ENCODE assay signal across 27 cellular contexts in the genomic region with DNA sequence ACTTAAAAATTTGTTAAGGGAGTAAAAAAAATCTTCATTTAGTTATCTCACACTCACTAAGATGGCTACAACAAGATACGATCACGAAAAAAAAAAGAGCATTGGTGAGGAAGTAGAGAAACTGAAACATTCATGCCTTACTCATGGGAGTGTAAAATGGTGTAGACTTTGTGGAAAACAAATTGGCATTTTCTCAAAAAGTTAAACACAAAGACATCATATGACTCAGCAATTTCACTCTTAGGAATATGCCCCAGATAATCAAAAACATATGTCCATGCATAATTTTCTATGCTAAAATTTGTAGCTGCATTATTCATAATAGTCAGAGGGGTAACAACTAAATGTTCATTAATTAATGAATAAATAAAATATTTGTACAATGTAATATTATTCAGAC.
DNase-seq lines count a peak whose midpoint lies in the region; ATAC-seq and TF ChIP-seq lines count a peak whose summit lies in the region.
"Had no signal": no experiment of that assay in that cellular context is flagged by ENCODE, and none has a peak within 500 bp of the region (broad histone marks: within the 10 kb centered on the region; RNA-seq: fewer than 3 reads in every experiment).

No MANE protein-coding gene starts in this region.

- in situ Hi-C loops in GM23248 (cut with MboI): no loop called here
- in situ Hi-C loops in mammary epithelial cell (cut with MboI; ENCODE audit: low sequenced_read_pairs in 2 of 2): no loop called here

- no peak for TF ChIP-seq RAD21 in SK-N-SH (IDR thresholded peaks at IDR 0.05; ENCODE audit: low read length)

- no peak overlapping the region for H3K4me2 ChIP-seq in GM23248 (ENCODE audit: unreplicated experiment)
- H3K4me2 ChIP-seq in SK-N-SH: no peak overlapping the region
- H3K4me2 ChIP-seq in mammary epithelial cell (ENCODE audit: insufficient read depth, low read depth, low read length): no peak overlapping the region
- H3K4me2 ChIP-seq: BLaER1 treated with 17β-estradiol and CSF1 and Interleukin-3, amounts not matched to agents 10 nM and 100 nM had no signal

- dilution Hi-C loops in mammary epithelial cell (cut with HindIII; ENCODE audit: low sequenced_read_pairs): no loop called here

- CTCF ChIA-PET in SK-N-SH (lab: Yijun Ruan, JAX) (no interaction called here), mammary epithelial cell (lab: Charles Lee; ENCODE audit: low non-redundant PET) (no interaction called here)

- DNase-seq in A172 (ENCODE audit: low spot score) (peak; percentile 4), GM23248 (peak; percentile 62), SK-N-SH (no peak), fibroblast of mammary gland (ENCODE audit: low read depth) (peak; percentile 82), mammary epithelial cell (no peak), foreskin melanocyte (no peak)
- DNase-seq in activated CD4-positive, CD25-positive, alpha-beta regulatory T cell treated with anti-CD3 and anti-CD28 coated beads, Interleukin-2, amount 50 U/mL, for 72 hours: no peak
- DNase-seq: 8988T; activated CD4-positive, alpha-beta T cell treated with anti-CD3 and anti-CD28 coated beads for 36 hours; activated T-cell treated with anti-CD3 and anti-CD28 coated beads, Interleukin-2, amount 50 U/mL, for 4 hours; COR-L47; DND-41; effector memory CD4-positive, alpha-beta T cell; natural killer cell; NCI-H146; NCI-H2171 treated with DMSO at 0.1 percent for 48 hours; NCI-H524; Peyer's patch; stimulated activated CD4-positive, alpha-beta T cell treated with anti-CD3 and anti-CD28 coated beads, Interleukin-4, amount 100 ng/mL, for 1 hour; T-helper 17 cell had no signal

- intact Hi-C loops in mammary epithelial cell (cut with micrococcal nuclease): no loop called here

- no peaks in the 10 kb centered on the region for H3K27me3 ChIP-seq in GM23248 (replicated peaks; ENCODE audit: insufficient read depth)
- no peaks in the 10 kb centered on the region for H3K27me3 ChIP-seq in SK-N-SH (ENCODE audit: insufficient read depth)
- no peaks in the 10 kb centered on the region for H3K27me3 ChIP-seq in mammary epithelial cell (ENCODE audit: insufficient read depth, low read length)
- H3K27me3 ChIP-seq: BLaER1 treated with 17β-estradiol and CSF1 and Interleukin-3, amounts not matched to agents 10 nM and 100 nM; breast epithelium; Peyer's patch; SJSA1; suprapubic skin had no signal

- POLR2A ChIA-PET in SK-N-SH (lab: Yijun Ruan, JAX): no interaction called here

- no peak for ATAC-seq in GM19452 (IDR thresholded peaks at IDR 0.05; ENCODE audit: unreplicated experiment)
- ATAC-seq: activated CD4-positive, alpha-beta T cell treated with anti-CD3 and anti-CD28 coated beads for 36 hours; activated T-cell treated with anti-CD3 and anti-CD28 coated beads, Interleukin-2, amount 50 U/mL, for 4 hours; left lobe of liver; natural killer cell; stimulated activated memory B cell treated with anti-CD40 and anti-IgM and Interleukin-4, amounts not matched to agents 10 μg/mL and 1 μg/mL and 100 μg/mL, for 72 hours; T-helper 17 cell had no signal

- H4K20me1 ChIP-seq in GM23248 (ENCODE audit: insufficient read depth) (no peaks in the 10 kb centered on the region), SK-N-SH (ENCODE audit: insufficient read depth) (no peaks in the 10 kb centered on the region), mammary epithelial cell (ENCODE audit: insufficient read depth, low read length) (no peaks in the 10 kb centered on the region)
- H4K20me1 ChIP-seq: BLaER1 treated with 17β-estradiol and CSF1 and Interleukin-3, amounts not matched to agents 10 nM and 100 nM had no signal

- H3K4me3 ChIP-seq in GM23248 (no peak overlapping the region), SK-N-SH (ENCODE audit: low read depth in 2 of 2, low read length in 1 of 2) (no peak overlapping the region), fibroblast of mammary gland (ENCODE audit: control insufficient read depth, low read depth, low read length) (no peak overlapping the region), mammary epithelial cell (replicated peaks in 1 of 3; ENCODE audit: insufficient read depth in 1 of 3, low read depth in 2 of 3, low read length in 3 of 3) (no peak overlapping the region)
- H3K4me3 ChIP-seq: BLaER1 treated with 17β-estradiol and CSF1 and Interleukin-3, amounts not matched to agents 10 nM and 100 nM; breast epithelium; Peyer's patch; SJSA1; suprapubic skin had no signal

- H3K9me3 ChIP-seq in GM23248 (ENCODE audit: low read depth) (peaks cover 4% of the 10 kb centered on the region), SK-N-SH (0 out of 2 replicates have a peak, but pooled peaks cover 7% of the 10 kb centered on the region), mammary epithelial cell (replicated peaks; ENCODE audit: insufficient read depth, low read length) (no peaks in the 10 kb centered on the region)
- H3K9me3 ChIP-seq: Peyer's patch had no signal

- H3F3A ChIP-seq in GM23248 (ENCODE audit: insufficient read depth) (0 out of 2 replicates have a peak, but pooled peaks cover 7% of the 10 kb centered on the region), SK-N-SH (replicated peaks; ENCODE audit: insufficient read depth) (no peaks in the 10 kb centered on the region)

- H3K27ac ChIP-seq in GM23248 (no peak overlapping the region), SK-N-SH (ENCODE audit: low read depth in 2 of 2, low read length in 1 of 2) (peak overlapping the region in 1 of 2 experiments; percentile 30; a peak in 3 of 4 replicates), mammary epithelial cell (ENCODE audit: insufficient read depth, low read depth, low read length) (no peak overlapping the region)
- H3K27ac ChIP-seq: BLaER1 treated with 17β-estradiol and CSF1 and Interleukin-3, amounts not matched to agents 10 nM and 100 nM; breast epithelium; Peyer's patch; SJSA1; suprapubic skin had no signal

- TF ChIP-seq CTCF in SK-N-SH (IDR thresholded peaks at IDR 0.05): no peak
- no peak for TF ChIP-seq CTCF in fibroblast of mammary gland (conservative IDR thresholded peaks at IDR 0.05; ENCODE audit: control insufficient read depth, insufficient read depth, low read depth, low read length)
- TF ChIP-seq CTCF in mammary epithelial cell (conservative IDR thresholded peaks at IDR 0.05 in 1 of 2, IDR thresholded peaks at IDR 0.05 in 1 of 2; ENCODE audit: extremely low read depth in 1 of 2, insufficient read depth in 1 of 2, low read depth in 1 of 2, low read length in 2 of 2): no peak

- H2AFZ ChIP-seq in GM23248: no peak overlapping the region
- H2AFZ ChIP-seq in SK-N-SH (ENCODE audit: low read depth): peak overlapping the region; percentile 35; the same call in 1 of the 2 replicates
- no peak overlapping the region for H2AFZ ChIP-seq in mammary epithelial cell (ENCODE audit: low read depth, low read length)

- WGBS in GM23248 (ENCODE audit: low coverage in 1 of 2, low lambda C conversion rate in 2 of 2, missing lambda C conversion rate in 2 of 2), 2 experiments: 9 to 23% methylated on average over 2 of the region's 2 CpGs
- 9% methylated on average over 2 of the region's 2 CpGs for WGBS in SK-N-SH (ENCODE audit: low lambda C conversion rate)
- WGBS in mammary epithelial cell (ENCODE audit: low coverage, missing lambda C conversion rate): 94% methylated on average over 2 of the region's 2 CpGs

- no peak for TF ChIP-seq EP300 in SK-N-SH (IDR thresholded peaks at IDR 0.05; ENCODE audit: borderline replicate concordance in 1 of 2, low read depth in 1 of 2, low read length in 1 of 2)

- no TSS peak for BruUV-seq in mammary epithelial cell (replicated peaks; lab: Mats Ljungman, UMichigan)

- H3K79me2 ChIP-seq in GM23248 (ENCODE audit: insufficient read depth) (no peaks in the 10 kb centered on the region), SK-N-SH (ENCODE audit: insufficient read depth) (no peaks in the 10 kb centered on the region), mammary epithelial cell (ENCODE audit: insufficient read depth, low read length) (no peaks in the 10 kb centered on the region)

- H3K4me1 ChIP-seq in GM23248 (ENCODE audit: insufficient read depth): no peaks in the 10 kb centered on the region
- no peaks in the 10 kb centered on the region for H3K4me1 ChIP-seq in SK-N-SH (ENCODE audit: control insufficient read depth in 1 of 2, insufficient read depth in 2 of 2, low read depth in 1 of 2, low read length in 1 of 2)
- H3K4me1 ChIP-seq in mammary epithelial cell (ENCODE audit: insufficient read depth, low read length): no peaks in the 10 kb centered on the region
- H3K4me1 ChIP-seq: BLaER1 treated with 17β-estradiol and CSF1 and Interleukin-3, amounts not matched to agents 10 nM and 100 nM; breast epithelium; Peyer's patch; SJSA1; suprapubic skin had no signal

- no peak overlapping the region for H3K9ac ChIP-seq in GM23248
- no peak overlapping the region for H3K9ac ChIP-seq in SK-N-SH
- H3K9ac ChIP-seq in mammary epithelial cell (ENCODE audit: insufficient read depth, low read length): no peak overlapping the region
- H3K9ac ChIP-seq: BLaER1 treated with 17β-estradiol and CSF1 and Interleukin-3, amounts not matched to agents 10 nM and 100 nM had no signal

- no peaks in the 10 kb centered on the region for H3K36me3 ChIP-seq in GM23248 (ENCODE audit: low read depth)
- peaks cover 0 to 6% of the 10 kb centered on the region in 2 experiments for H3K36me3 ChIP-seq in SK-N-SH (replicated peaks in 1 of 2; ENCODE audit: control insufficient read depth in 1 of 2, insufficient read depth in 2 of 2, low read length in 1 of 2)
- no peaks in the 10 kb centered on the region for H3K36me3 ChIP-seq in mammary epithelial cell (ENCODE audit: insufficient read depth, low read length)
- H3K36me3 ChIP-seq: BLaER1 treated with 17β-estradiol and CSF1 and Interleukin-3, amounts not matched to agents 10 nM and 100 nM; breast epithelium; Peyer's patch; SJSA1; suprapubic skin had no signal

- H3K9me2 ChIP-seq in GM23248 (ENCODE audit: insufficient read depth) (no peaks in the 10 kb centered on the region), SK-N-SH (no peaks in the 10 kb centered on the region)

TF ChIP-seq in SK-N-SH, 30 proteins besides CTCF, POLR2A, EP300 and RAD21:
- TF ChIP-seq NFIC (IDR thresholded peaks at IDR 0.05; ENCODE audit: borderline replicate concordance): peak; percentile 50; the same call in 1 of the 2 replicates
- 0 out of 2 replicates have a peak, but pooled peaks have one; percentile 7 for TF ChIP-seq RXRA (IDR thresholded peaks at IDR 0.05; ENCODE audit: borderline replicate concordance, low read depth)
- TF ChIP-seq TCF12 (IDR thresholded peaks at IDR 0.05): peak; percentile 86
- TF ChIP-seq YY1 (IDR thresholded peaks at IDR 0.05; ENCODE audit: low read depth): no peak

Comparison
In these comparisons a context has a peak if more than half of its experiments do, and no peak if none do; other contexts are left out.
1. DNase-seq: peak in A172 (single experiment), GM23248 (single experiment) and fibroblast of mammary gland (single experiment); none in SK-N-SH (single experiment), mammary epithelial cell (single experiment), activated CD4-positive, CD25-positive, alpha-beta regulatory T cell treated with anti-CD3 and anti-CD28 coated beads, Interleukin-2, amount 50 U/mL, for 72 hours (single experiment) and foreskin melanocyte (single experiment).